In genomic region chr17:2194778-2195417, GRCh38 we compare ENCODE assay signal across 19 cellular contexts.
A peak's percentile ranks its signal among the peaks of the same experiment; 100 is the strongest.
DNase-seq lines count a peak whose midpoint lies in the region; ATAC-seq and TF ChIP-seq lines count a peak whose summit lies in the region.
"Had no signal": no experiment of that assay in that cellular context is flagged by ENCODE, and none has a peak within 500 bp of the region (broad histone marks: within the 10 kb centered on the region; RNA-seq: fewer than 3 reads in every experiment).

No MANE protein-coding gene starts in this region.

- TF ChIP-seq CTCF in fibroblast of villous mesenchyme (IDR thresholded peaks at IDR 0.05; ENCODE audit: insufficient read depth, low read depth, low read length) (no peak), adrenal gland (IDR thresholded peaks at IDR 0.05) (no peak)

- 63 to 86% (median 80%) methylated on average over 7 of the region's 7 CpGs for WGBS in adrenal gland, 4 donors

- TF ChIP-seq POLR2A in adrenal gland (IDR thresholded peaks at IDR 0.05) = no peak

- H3K27ac ChIP-seq in adrenal gland = no peak overlapping the region
- H3K27ac ChIP-seq: breast epithelium, pancreas, SJCRH30, stomach had no signal

- no peak for DNase-seq in activated CD4-positive, alpha-beta T cell treated with anti-CD3 and anti-CD28 coated beads, Interleukin-2, amount 10 ng/mL, durations not matched to agents 24 days and 14 days
- no peak for DNase-seq in activated CD4-positive, alpha-beta T cell treated with anti-CD3 and anti-CD28 coated beads for 4 hours
- DNase-seq in NCI-H2227 treated with DMSO at 0.1 percent for 48 hours (lab: John Stamatoyannopoulos, UW) = peak; percentile 38
- DNase-seq in fibroblast of villous mesenchyme (ENCODE audit: low read depth) = peak; percentile 68
- DNase-seq in stimulated activated effector memory CD8-positive, alpha-beta T cell treated with anti-CD3 and anti-CD28 coated beads, Interleukin-12 subunit alpha, Interleukin-12 subunit beta, amount 100 ng/mL, for 72 hours (ENCODE audit: low spot score in 2 of 2) = no peak
- DNase-seq in adrenal gland = no peak
- DNase-seq in stimulated activated CD4-positive, alpha-beta T cell treated with anti-CD3 and anti-CD28 coated beads, Interleukin-4, amount 100 ng/mL, for 4 hours = no peak
- no peak for DNase-seq in GM19240 (ENCODE audit: insufficient read length, low spot score)
- DNase-seq: effector CD4-positive, alpha-beta T cell; foreskin melanocyte; Kasumi-1; kidney; midbrain; NCI-H2081 treated with DMSO at 0.1 percent for 48 hours; pancreas; SJCRH30; small intestine; stomach had no signal

- intact Hi-C loops in activated CD4-positive, alpha-beta T cell treated with anti-CD3 and anti-CD28 coated beads, Interleukin-2, amount 10 ng/mL, durations not matched to agents 24 days and 14 days (cut with micrococcal nuclease) = loop anchor here (2.0 to 5.0 kb wide), 3 partner anchors 47 to 106 kb away; no protein-coding TSS in a partner anchor
- intact Hi-C loops in adrenal gland (cut with DNase I) = no loop called here

- peaks cover 40% of the 10 kb centered on the region for H3K36me3 Mint-ChIP-seq in activated CD4-positive, alpha-beta T cell treated with anti-CD3 and anti-CD28 coated beads, Interleukin-2, amount 10 ng/mL, durations not matched to agents 24 days and 14 days (ENCODE audit: low read depth)
- H3K36me3 Mint-ChIP-seq in stimulated activated effector memory CD8-positive, alpha-beta T cell treated with anti-CD3 and anti-CD28 coated beads, Interleukin-12 subunit alpha, Interleukin-12 subunit beta, amount 100 ng/mL, for 72 hours = peaks cover 35% of the 10 kb centered on the region

- H3K27me3 Mint-ChIP-seq in activated CD4-positive, alpha-beta T cell treated with anti-CD3 and anti-CD28 coated beads, Interleukin-2, amount 10 ng/mL, durations not matched to agents 24 days and 14 days = no peaks in the 10 kb centered on the region

- H3K4me3 ChIP-seq in fibroblast of villous mesenchyme (ENCODE audit: low read depth, low read length) (no peak overlapping the region), adrenal gland (no peak overlapping the region)
- H3K4me3 ChIP-seq: breast epithelium, pancreas, SJCRH30, stomach had no signal

- ATAC-seq in stimulated activated effector memory CD8-positive, alpha-beta T cell treated with anti-CD3 and anti-CD28 coated beads, Interleukin-12 subunit alpha, Interleukin-12 subunit beta, amount 100 ng/mL, for 72 hours = no peak

- peak overlapping the region; percentile 17 for H3K27ac Mint-ChIP-seq in activated CD4-positive, alpha-beta T cell treated with anti-CD3 and anti-CD28 coated beads, Interleukin-2, amount 10 ng/mL, durations not matched to agents 24 days and 14 days
- H3K27ac Mint-ChIP-seq in stimulated activated effector memory CD8-positive, alpha-beta T cell treated with anti-CD3 and anti-CD28 coated beads, Interleukin-12 subunit alpha, Interleukin-12 subunit beta, amount 100 ng/mL, for 72 hours = peak overlapping the region; percentile 3

- H3K4me1 Mint-ChIP-seq in activated CD4-positive, alpha-beta T cell treated with anti-CD3 and anti-CD28 coated beads, Interleukin-2, amount 10 ng/mL, durations not matched to agents 24 days and 14 days = peaks cover 56% of the 10 kb centered on the region
- H3K4me1 Mint-ChIP-seq in stimulated activated effector memory CD8-positive, alpha-beta T cell treated with anti-CD3 and anti-CD28 coated beads, Interleukin-12 subunit alpha, Interleukin-12 subunit beta, amount 100 ng/mL, for 72 hours = peaks cover 54% of the 10 kb centered on the region

- no peaks in the 10 kb centered on the region for H3K36me3 ChIP-seq in adrenal gland (replicated peaks in 1 of 2)
- H3K36me3 ChIP-seq: breast epithelium, pancreas had no signal

- H3K27me3 ChIP-seq in adrenal gland = no peaks in the 10 kb centered on the region
- H3K27me3 ChIP-seq: breast epithelium, pancreas, SJCRH30, stomach had no signal

- no peak overlapping the region for H3K4me3 Mint-ChIP-seq in activated CD4-positive, alpha-beta T cell treated with anti-CD3 and anti-CD28 coated beads, Interleukin-2, amount 10 ng/mL, durations not matched to agents 24 days and 14 days
- H3K4me3 Mint-ChIP-seq in stimulated activated effector memory CD8-positive, alpha-beta T cell treated with anti-CD3 and anti-CD28 coated beads, Interleukin-12 subunit alpha, Interleukin-12 subunit beta, amount 100 ng/mL, for 72 hours = no peak overlapping the region

- H3K9me3 ChIP-seq in adrenal gland (replicated peaks in 1 of 3) = no peaks in the 10 kb centered on the region
- H3K9me3 ChIP-seq: breast epithelium, pancreas, SJCRH30, stomach had no signal

- peaks cover 4 to 34% of the 10 kb centered on the region in 2 donors for H3K4me1 ChIP-seq in adrenal gland (replicated peaks in 1 of 2)

- no peaks in the 10 kb centered on the region for H3K9me3 Mint-ChIP-seq in activated CD4-positive, alpha-beta T cell treated with anti-CD3 and anti-CD28 coated beads, Interleukin-2, amount 10 ng/mL, durations not matched to agents 24 days and 14 days
- no peaks in the 10 kb centered on the region for H3K9me3 Mint-ChIP-seq in stimulated activated effector memory CD8-positive, alpha-beta T cell treated with anti-CD3 and anti-CD28 coated beads, Interleukin-12 subunit alpha, Interleukin-12 subunit beta, amount 100 ng/mL, for 72 hours

Comparison
In these comparisons a context has a peak if more than half of its experiments do, and no peak if none do; other contexts are left out.
1. DNase-seq: peak in NCI-H2227 treated with DMSO at 0.1 percent for 48 hours (single experiment) and fibroblast of villous mesenchyme (single experiment); none in activated CD4-positive, alpha-beta T cell treated with anti-CD3 and anti-CD28 coated beads, Interleukin-2, amount 10 ng/mL, durations not matched to agents 24 days and 14 days (single experiment), activated CD4-positive, alpha-beta T cell treated with anti-CD3 and anti-CD28 coated beads for 4 hours (0 of 2), stimulated activated effector memory CD8-positive, alpha-beta T cell treated with anti-CD3 and anti-CD28 coated beads, Interleukin-12 subunit alpha, Interleukin-12 subunit beta, amount 100 ng/mL, for 72 hours (0 of 2), adrenal gland (0 of 7), stimulated activated CD4-positive, alpha-beta T cell treated with anti-CD3 and anti-CD28 coated beads, Interleukin-4, amount 100 ng/mL, for 4 hours (0 of 2) and GM19240 (single experiment).